ENCODE assay signal across 28 cellular contexts in genomic region chr1:162970021-162970420, GRCh38.
"Had no signal": no experiment of that assay in that cellular context is flagged by ENCODE, and none has a peak within 500 bp of the region (broad histone marks: within the 10 kb centered on the region; RNA-seq: fewer than 3 reads in every experiment).

No MANE protein-coding gene starts in this region.

- H3K27ac Mint-ChIP-seq: activated B cell treated with CpG ODN at 0.5 μM for 24 hours; activated CD4-positive, alpha-beta T cell treated with anti-CD3 and anti-CD28 coated beads, Interleukin-2, amount 10 ng/mL, durations not matched to agents 24 days and 14 days; activated CD8-positive, alpha-beta memory T cell treated with anti-CD3 and anti-CD28 coated beads, Interleukin-2, amount 10 ng/mL, durations not matched to agents 7 days and 5 days; activated naive CD4-positive, alpha-beta T cell treated with anti-CD3 and anti-CD28 coated beads, Interleukin-2, amount 50 U/mL, for 72 hours; activated naive CD8-positive, alpha-beta T cell treated with anti-CD3 and anti-CD28 coated beads, Interleukin-2, amount 50 U/mL, for 24 hours; activated T-cell treated with anti-CD3 and anti-CD28 coated beads, Interleukin-2, amount 50 U/mL, for 24 hours; T-helper 17 cell had no signal

- ATAC-seq: activated CD8-positive, alpha-beta memory T cell treated with anti-CD3 and anti-CD28 coated beads, Interleukin-2, amount 10 ng/mL, durations not matched to agents 7 days and 5 days; activated naive CD4-positive, alpha-beta T cell treated with anti-CD3 and anti-CD28 coated beads, Interleukin-2, amount 50 U/mL, for 72 hours; activated naive CD8-positive, alpha-beta T cell treated with anti-CD3 and anti-CD28 coated beads, Interleukin-2, amount 50 U/mL, for 24 hours; Panc1; Right ventricle myocardium inferior; T-helper 17 cell had no signal

- H3K4me3 Mint-ChIP-seq: activated B cell treated with CpG ODN at 0.5 μM for 24 hours; activated CD4-positive, alpha-beta T cell treated with anti-CD3 and anti-CD28 coated beads, Interleukin-2, amount 10 ng/mL, durations not matched to agents 24 days and 14 days; activated CD8-positive, alpha-beta memory T cell treated with anti-CD3 and anti-CD28 coated beads, Interleukin-2, amount 10 ng/mL, durations not matched to agents 7 days and 5 days; activated naive CD8-positive, alpha-beta T cell treated with anti-CD3 and anti-CD28 coated beads, Interleukin-2, amount 50 U/mL, for 24 hours; activated T-cell treated with anti-CD3 and anti-CD28 coated beads, Interleukin-2, amount 50 U/mL, for 24 hours; brain; central memory CD8-positive, alpha-beta T cell; T-helper 17 cell had no signal

- H3K4me1 Mint-ChIP-seq: activated B cell treated with CpG ODN at 0.5 μM for 24 hours; activated CD4-positive, alpha-beta T cell treated with anti-CD3 and anti-CD28 coated beads, Interleukin-2, amount 10 ng/mL, durations not matched to agents 24 days and 14 days; activated CD8-positive, alpha-beta memory T cell treated with anti-CD3 and anti-CD28 coated beads, Interleukin-2, amount 10 ng/mL, durations not matched to agents 7 days and 5 days; activated naive CD8-positive, alpha-beta T cell treated with anti-CD3 and anti-CD28 coated beads, Interleukin-2, amount 50 U/mL, for 24 hours; brain; central memory CD8-positive, alpha-beta T cell; T-helper 17 cell had no signal

- H3K36me3 Mint-ChIP-seq: activated CD8-positive, alpha-beta memory T cell treated with anti-CD3 and anti-CD28 coated beads, Interleukin-2, amount 10 ng/mL, durations not matched to agents 7 days and 5 days; activated naive CD4-positive, alpha-beta T cell treated with anti-CD3 and anti-CD28 coated beads, Interleukin-2, amount 50 U/mL, for 72 hours; brain had no signal

- H3K27me3 Mint-ChIP-seq: activated CD4-positive, alpha-beta T cell treated with anti-CD3 and anti-CD28 coated beads, Interleukin-2, amount 10 ng/mL, durations not matched to agents 24 days and 14 days; activated naive CD8-positive, alpha-beta T cell treated with anti-CD3 and anti-CD28 coated beads, Interleukin-2, amount 50 U/mL, for 24 hours; brain; central memory CD8-positive, alpha-beta T cell; T-helper 17 cell had no signal

- H3K9me3 Mint-ChIP-seq: activated B cell treated with CpG ODN at 0.5 μM for 24 hours; activated CD4-positive, alpha-beta T cell treated with anti-CD3 and anti-CD28 coated beads, Interleukin-2, amount 10 ng/mL, durations not matched to agents 24 days and 14 days; activated naive CD4-positive, alpha-beta T cell treated with anti-CD3 and anti-CD28 coated beads, Interleukin-2, amount 50 U/mL, for 72 hours; activated naive CD8-positive, alpha-beta T cell treated with anti-CD3 and anti-CD28 coated beads, Interleukin-2, amount 50 U/mL, for 24 hours; activated T-cell treated with anti-CD3 and anti-CD28 coated beads, Interleukin-2, amount 50 U/mL, for 24 hours; brain; central memory CD8-positive, alpha-beta T cell had no signal

- DNase-seq: activated B cell treated with CpG ODN at 0.5 μM for 24 hours; activated CD4-positive, alpha-beta T cell treated with anti-CD3 and anti-CD28 coated beads for 1 hour; activated CD4-positive, alpha-beta T cell treated with anti-CD3 and anti-CD28 coated beads, Interleukin-2, amount 10 ng/mL, durations not matched to agents 24 days and 14 days; activated CD4-positive, alpha-beta T cell treated with anti-CD3 and anti-CD28 coated beads, Interleukin-2, amount 50 U/mL, for 48 hours; activated CD8-positive, alpha-beta memory T cell treated with anti-CD3 and anti-CD28 coated beads, Interleukin-2, amount 10 ng/mL, durations not matched to agents 7 days and 5 days; activated effector memory CD4-positive, alpha-beta T cell treated with anti-CD3 and anti-CD28 coated beads, Interleukin-2, amount 50 U/mL, for 16 hours; activated naive CD4-positive, alpha-beta T cell treated with Interleukin-2 at 50 U/mL for 16 hours; activated naive CD8-positive, alpha-beta T cell treated with anti-CD3 and anti-CD28 coated beads, Interleukin-2, amount 50 U/mL, for 24 hours; activated T-cell treated with anti-CD3 and anti-CD28 coated beads, Interleukin-2, amount 50 U/mL, for 24 hours; amygdala; Karpas-422; MM.1S; NCI-H1105; NCI-H1436; NCI-H1694 treated with DMSO at 0.1 percent for 48 hours; NCI-H2081; NCI-H510A treated with DMSO at 0.1 percent for 48 hours; NCI-H69; NK-92 treated with Interleukin-12 subunit alpha and Interleukin-12 subunit beta, amount 100 ng/mL, for 24 hours; OCI-M1; RPMI8226; T-helper 17 cell; T-helper 9 cell had no signal
